Comparison of ENCODE assay signal across 14 cellular contexts in the genomic region with DNA sequence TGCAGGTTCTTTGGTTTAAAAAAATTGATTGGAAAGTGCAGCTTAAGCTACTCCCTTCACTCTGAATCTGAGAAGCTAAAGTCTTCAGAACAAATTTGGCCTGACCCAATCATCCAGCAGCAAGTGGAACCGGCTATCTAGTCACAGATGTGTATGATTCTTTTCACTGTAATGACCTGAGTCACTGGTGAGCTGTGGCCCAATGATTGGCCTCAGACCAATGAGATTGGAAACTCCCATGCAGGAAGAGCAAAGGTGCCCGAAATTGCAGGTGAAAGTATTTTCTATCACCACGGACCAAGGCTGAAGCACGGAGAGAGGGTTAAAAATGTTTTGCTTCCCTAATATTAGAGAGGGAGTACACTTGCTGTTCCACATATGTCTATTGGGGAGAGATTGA. TPM values are rescaled to one million over a fixed set of nuclear protein-coding genes. Genes with fewer than 3 reads are reported as not detected.
"Had no signal": no experiment of that assay in that cellular context is flagged by ENCODE, and none has a peak within 500 bp of the region (broad histone marks: within the 10 kb centered on the region; RNA-seq: fewer than 3 reads in every experiment).

No MANE protein-coding gene starts in this region.

- H3K9me3 ChIP-seq: heart left ventricle, left ventricle myocardium inferior, lower lobe of right lung had no signal

- H3K36me3 ChIP-seq: heart left ventricle, left ventricle myocardium inferior, lower lobe of right lung, right atrium auricular region had no signal

- H3K27ac ChIP-seq: heart left ventricle, left ventricle myocardium inferior, lower lobe of right lung, right atrium auricular region had no signal

- H3K4me1 ChIP-seq: left ventricle myocardium inferior, lower lobe of right lung had no signal

- H3K4me3 ChIP-seq: heart left ventricle, left ventricle myocardium inferior, lower lobe of right lung, right atrium auricular region, smooth muscle cell had no signal

- H3K4me2 ChIP-seq: smooth muscle cell had no signal

- DNase-seq: effector memory CD4-positive, alpha-beta T cell; foreskin melanocyte; heart left ventricle; hippocampal formation; left ventricle myocardium inferior; lower lobe of right lung; naive thymus-derived CD4-positive, alpha-beta T cell; nephron progenitor cell; stimulated activated CD4-positive, alpha-beta T cell treated with anti-CD3 and anti-CD28 coated beads, Interleukin-2, amount 100 ng/mL, for 48 hours; stimulated activated naive CD4-positive, alpha-beta T cell treated with Interleukin-2 at 50 U/mL for 16 hours had no signal

- ATAC-seq: heart left ventricle; lower lobe of right lung; naive thymus-derived CD4-positive, alpha-beta T cell had no signal

RNA-seq across cellular contexts. Expression of a gene that starts 11.4 kb away (rescaled TPM):
- total RNA-seq: epithelial cell of proximal tubule; heart left ventricle; kidney epithelial cell; left ventricle myocardium inferior; lower lobe of right lung; naive thymus-derived CD4-positive, alpha-beta T cell; right atrium auricular region; smooth muscle cell had no signal

RNA-seq across cellular contexts. Expression of a gene that starts 28.4 kb away (rescaled TPM):
- total RNA-seq: heart left ventricle; left ventricle myocardium inferior; lower lobe of right lung; naive thymus-derived CD4-positive, alpha-beta T cell; right atrium auricular region had no signal
